In genomic region chr1:230361941-230362340, GRCh38 we compare ENCODE assay signal across 22 cellular contexts.
DNase-seq lines count a peak whose midpoint lies in the region; ATAC-seq, FAIRE-seq and TF ChIP-seq lines count a peak whose summit lies in the region.
"Had no signal": no experiment of that assay in that cellular context is flagged by ENCODE, and none has a peak within 500 bp of the region (broad histone marks: within the 10 kb centered on the region; RNA-seq: fewer than 3 reads in every experiment).

No MANE protein-coding gene starts in this region.

- POLR2A ChIA-PET in K562 (lab: Yijun Ruan, JAX), result interaction anchor here (0.7 to 1.1 kb wide), 3 partner anchors 9 to 33 kb away, joined by 3 read pairs; no protein-coding TSS in a partner anchor

- H4K20me1 ChIP-seq in K562 (replicated peaks; ENCODE audit: control insufficient read depth, insufficient read depth, low read length), result 0 out of 2 replicates have a peak, but pooled peaks cover 4% of the 10 kb centered on the region
- H4K20me1 ChIP-seq: BLaER1 had no signal

- H3K9ac ChIP-seq in K562 (ENCODE audit: insufficient read depth in 1 of 2, low read depth in 2 of 2, low read length in 2 of 2), result no peak overlapping the region
- H3K9ac ChIP-seq: BLaER1 had no signal

- no peaks in the 10 kb centered on the region for H3K9me1 ChIP-seq in K562 (ENCODE audit: control insufficient read depth, insufficient read depth, low read length)

- no peak for TF ChIP-seq RAD21 in K562 (CRISPR knock-in tag; conservative IDR thresholded peaks at IDR 0.05 in 1 of 2, IDR thresholded peaks at IDR 0.05 in 1 of 2)

- in situ Hi-C loops in K562 (cut with MboI), result no loop called here

- DNase-seq in cardiac septum (ENCODE audit: low spot score) (peak; percentile 67), heart left ventricle (no peak), BE2C (peak; percentile 70), ELF-1 (ENCODE audit: low read depth, low spot score) (peak; percentile 37), K562 (ENCODE audit: extremely low read depth in 1 of 4, low spot score in 3 of 4) (no peak), HuH-7.5 (ENCODE audit: low spot score) (no peak), immature natural killer cell (no peak)
- DNase-seq: Caco-2; CD4-positive, CD25-positive, alpha-beta regulatory T cell; CD8-positive, alpha-beta T cell; DMS153; DND-41; GDM1; H9; HFFc6 had no signal

- CTCF ChIA-PET in K562 (lab: Yijun Ruan, JAX; ENCODE audit: low intra/inter-chr PET ratio), result no interaction called here

- H3K9me3 ChIP-seq in heart left ventricle (no peaks in the 10 kb centered on the region), BE2C (no peaks in the 10 kb centered on the region), K562 (replicated peaks; ENCODE audit: control insufficient read depth, insufficient read depth, low read depth, low read length) (no peaks in the 10 kb centered on the region; the same call in 1 of the 2 replicates)
- H3K9me3 ChIP-seq: Caco-2 had no signal

- no peaks in the 10 kb centered on the region for H3K36me3 Mint-ChIP-seq in immature natural killer cell
- H3K36me3 Mint-ChIP-seq: CD4-positive, CD25-positive, alpha-beta regulatory T cell; CD8-positive, alpha-beta T cell had no signal

- no peak for FAIRE-seq in K562 (lab: Jason Lieb, UNC)
- FAIRE-seq: GM12878, GM19239 had no signal

- H3K4me1 ChIP-seq in heart left ventricle (no peaks in the 10 kb centered on the region), BE2C (peaks cover 8% of the 10 kb centered on the region), K562 (replicated peaks in 1 of 2; ENCODE audit: control insufficient read depth in 2 of 2, insufficient read depth in 2 of 2, low read length in 2 of 2) (peaks cover 0 to 4% of the 10 kb centered on the region in 2 experiments; a peak in 1 of 5 replicates)
- H3K4me1 ChIP-seq: BLaER1, Caco-2 had no signal

- H3K27ac ChIP-seq in heart left ventricle (no peak overlapping the region), K562 (ENCODE audit: extremely low read depth, low read depth, low read length) (no peak overlapping the region)
- H3K27ac ChIP-seq: BLaER1, C4-2B had no signal

- intact Hi-C loops in cardiac septum (cut with DNase I) (no loop called here), heart left ventricle (cut with DNase I) (no loop called here), K562 (cut with micrococcal nuclease) (no loop called here)

- no peaks in the 10 kb centered on the region for H3K27me3 ChIP-seq in heart left ventricle
- no peaks in the 10 kb centered on the region for H3K27me3 ChIP-seq in BE2C
- peaks cover 40 to 76% of the 10 kb centered on the region in 2 experiments; a peak in 4 of 5 replicates for H3K27me3 ChIP-seq in K562 (ENCODE audit: control insufficient read depth in 2 of 2, insufficient read depth in 2 of 2, low read length in 2 of 2)
- H3K27me3 ChIP-seq: BLaER1 had no signal

- no peak overlapping the region for H3K27ac Mint-ChIP-seq in immature natural killer cell
- H3K27ac Mint-ChIP-seq: CD4-positive, CD25-positive, alpha-beta regulatory T cell; CD8-positive, alpha-beta T cell; GM23338; HFFc6 had no signal

- H3K4me3 ChIP-seq in heart left ventricle, result no peak overlapping the region
- H3K4me3 ChIP-seq in BE2C (ENCODE audit: low read depth, low read length), result no peak overlapping the region
- no peak overlapping the region for H3K4me3 ChIP-seq in K562
- H3K4me3 ChIP-seq: BLaER1, GM12878, GM23338 had no signal

- H3K4me3 Mint-ChIP-seq in immature natural killer cell, result no peak overlapping the region
- H3K4me3 Mint-ChIP-seq: CD4-positive, CD25-positive, alpha-beta regulatory T cell; CD8-positive, alpha-beta T cell; GM23338; H9; HFFc6 had no signal

- BruUV-seq in K562 (replicated peaks; lab: Mats Ljungman, UMichigan), result no TSS peak

- no peaks in the 10 kb centered on the region for H3K36me3 ChIP-seq in heart left ventricle
- no peaks in the 10 kb centered on the region for H3K36me3 ChIP-seq in BE2C
- no peaks in the 10 kb centered on the region for H3K36me3 ChIP-seq in K562 (ENCODE audit: control insufficient read depth, insufficient read depth, low read length)
- H3K36me3 ChIP-seq: BLaER1 had no signal

- no peaks in the 10 kb centered on the region for H3K79me2 ChIP-seq in K562 (ENCODE audit: control insufficient read depth, insufficient read depth, low read length)

- WGBS in heart left ventricle, 4 donors, result 78 to 93% (median 86%) methylated on average over 8 to 10 of the region's 10 CpGs
- WGBS in K562 (ENCODE audit: insufficient coverage, low coverage, missing lambda C conversion rate), result 1% methylated on average over 10 of the region's 10 CpGs

- peaks cover 0 to 6% (median 2%) of the 10 kb centered on the region in 3 donors for H3K27me3 Mint-ChIP-seq in immature natural killer cell (ENCODE audit: low read depth in 3 of 3)
- H3K27me3 Mint-ChIP-seq: CD4-positive, CD25-positive, alpha-beta regulatory T cell had no signal

- no peaks in the 10 kb centered on the region for H3K9me3 Mint-ChIP-seq in immature natural killer cell
- H3K9me3 Mint-ChIP-seq: CD4-positive, CD25-positive, alpha-beta regulatory T cell; CD8-positive, alpha-beta T cell; GM23338; H9 had no signal

- H2AFZ ChIP-seq in K562 (ENCODE audit: low read depth, low read length), result no peak overlapping the region
- H2AFZ ChIP-seq: GM23338 had no signal

- no peak overlapping the region for H3K4me2 ChIP-seq in K562 (ENCODE audit: insufficient read depth, low read length)
- H3K4me2 ChIP-seq: BLaER1, GM23338 had no signal

- TF ChIP-seq CTCF in heart left ventricle (IDR thresholded peaks at IDR 0.05), result no peak
- no peak for TF ChIP-seq CTCF in BE2C (IDR thresholded peaks at IDR 0.05; ENCODE audit: low read depth, low read length)
- no peak for TF ChIP-seq CTCF in K562 (IDR thresholded peaks at IDR 0.05 in 2 of 3, conservative IDR thresholded peaks at IDR 0.05 in 1 of 3; ENCODE audit: insufficient read depth in 2 of 3, low read depth in 1 of 3, low read length in 3 of 3)

- no peaks in the 10 kb centered on the region for H3K4me1 Mint-ChIP-seq in immature natural killer cell
- H3K4me1 Mint-ChIP-seq: CD4-positive, CD25-positive, alpha-beta regulatory T cell had no signal

- ATAC-seq in heart left ventricle (no peak), K562 (peak; percentile 35; the same call in 2 of the 3 replicates), HG03097 (IDR thresholded peaks at IDR 0.05; ENCODE audit: low FRiP score, unreplicated experiment) (no peak)
- ATAC-seq: CD8-positive, alpha-beta T cell; GM12878; GM23338; HCT116 had no signal

- TF ChIP-seq POLR2A in heart left ventricle (IDR thresholded peaks at IDR 0.05), result no peak
- TF ChIP-seq POLR2A in K562 (conservative IDR thresholded peaks at IDR 0.05), result no peak

- TF ChIP-seq EP300 in K562 (IDR thresholded peaks at IDR 0.05; ENCODE audit: low read length), result no peak

TF ChIP-seq in K562, 482 proteins besides CTCF, POLR2A, EP300 and RAD21:
- TF ChIP-seq RAD51 (IDR thresholded peaks at IDR 0.05; ENCODE audit: borderline replicate concordance, low read depth), result peak; percentile 59
- TF ChIP-seq USF2 (CRISPR knock-in tag; IDR thresholded peaks at IDR 0.05), result peak; percentile 51
- TF ChIP-seq MCM3 (IDR thresholded peaks at IDR 0.05), result no peak
- TF ChIP-seq TFE3 (CRISPR knock-in tag; IDR thresholded peaks at IDR 0.05), result peak; percentile 50; the same call in 1 of the 2 replicates

Comparison
In these comparisons a context has a peak if more than half of its experiments do, and no peak if none do; other contexts are left out.
1. DNase-seq: peak in cardiac septum (single experiment), BE2C (single experiment) and ELF-1 (single experiment); none in heart left ventricle (0 of 5), K562 (0 of 4), HuH-7.5 (single experiment) and immature natural killer cell (0 of 3).